1 cellular context compared by ENCODE assay signal in the genomic region with DNA sequence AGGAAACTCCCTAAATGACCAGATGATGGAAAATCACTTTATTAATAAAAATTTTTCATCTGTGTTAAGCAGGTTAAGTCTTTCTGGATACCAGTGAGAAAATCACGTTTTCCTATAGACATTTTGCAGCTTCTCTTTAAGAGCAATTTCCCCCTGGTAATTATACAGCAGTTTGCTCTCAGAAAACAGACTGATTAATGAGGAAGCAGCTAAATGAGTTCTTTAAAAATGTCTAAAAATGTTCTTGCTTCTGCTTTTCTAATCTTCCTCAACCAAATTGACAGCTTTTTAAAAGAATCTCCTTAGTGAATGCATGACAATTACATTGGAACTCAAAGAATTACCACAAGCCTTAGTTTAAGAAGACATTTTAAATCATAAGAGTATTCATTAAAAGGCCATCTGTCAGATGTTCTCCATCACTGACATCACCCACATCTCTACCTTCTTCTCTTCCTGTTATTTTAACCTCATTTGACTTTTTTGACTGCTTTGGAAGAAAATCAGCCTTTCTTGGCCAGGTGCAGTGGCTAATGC.
TF ChIP-seq lines count a peak whose summit lies in the region.

No MANE protein-coding gene starts in this region.

TF ChIP-seq in SK-N-SH, 30 proteins besides CTCF, POLR2A, EP300 and RAD21 (continued from another document):
- no peak for TF ChIP-seq MAX (IDR thresholded peaks at IDR 0.05; ENCODE audit: low read depth)
